1 cellular context compared by ENCODE assay signal in genomic region chr3:156258301-156258700, GRCh38.
TF ChIP-seq lines count a peak whose summit lies in the region.

No MANE protein-coding gene starts in this region.

TF ChIP-seq in WTC11, 78 proteins besides CTCF, POLR2A, EP300 and RAD21 (continued from another document):
- TF ChIP-seq CREM (CRISPR knock-in tag; IDR thresholded peaks at IDR 0.05) (no peak), ARID4B (CRISPR knock-in tag; IDR thresholded peaks at IDR 0.05; ENCODE audit: borderline replicate concordance) (no peak), ZNF671 (CRISPR knock-in tag; IDR thresholded peaks at IDR 0.05) (no peak), NR2C2 (CRISPR knock-in tag; IDR thresholded peaks at IDR 0.05) (no peak), GABPB1 (CRISPR knock-in tag; IDR thresholded peaks at IDR 0.05) (no peak)
